Comparison of ENCODE assay signal across 13 cellular contexts in the genomic region with DNA sequence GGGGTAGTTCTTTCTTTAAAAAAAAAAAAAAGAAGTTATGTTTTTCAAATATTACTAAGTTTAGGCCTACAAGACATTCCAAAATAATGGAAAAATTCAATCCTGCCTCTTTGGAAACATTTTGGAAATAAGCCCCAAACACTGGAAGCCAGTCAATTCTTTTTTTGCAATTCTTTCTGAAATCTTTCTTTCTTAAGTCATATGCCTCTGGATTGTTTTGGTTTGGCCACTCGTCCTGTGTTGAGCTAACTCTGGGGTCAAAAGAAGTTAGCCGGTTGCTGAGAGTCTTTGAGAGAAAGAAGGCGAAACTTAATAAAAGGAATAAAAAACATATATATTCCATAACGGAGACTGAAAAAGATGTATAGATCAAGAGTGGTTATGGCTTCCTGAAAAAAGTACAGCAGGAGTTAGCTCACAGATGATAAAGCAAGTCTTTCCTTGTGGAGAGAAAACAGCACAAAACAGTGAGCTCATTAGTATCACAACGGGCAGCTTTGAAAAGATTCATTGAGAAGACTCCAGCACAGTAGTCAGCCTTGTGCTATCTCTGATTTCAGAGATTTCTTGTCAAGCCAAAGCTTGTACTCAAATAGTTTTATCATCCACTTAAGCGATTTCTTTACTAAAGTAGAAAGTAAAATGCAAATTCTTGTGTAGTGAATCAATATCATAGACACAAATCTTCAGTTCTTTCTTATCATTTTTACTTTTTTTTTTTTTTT.
DNase-seq lines count a peak whose midpoint lies in the region; ATAC-seq lines count a peak whose summit lies in the region.
"Had no signal": no experiment of that assay in that cellular context is flagged by ENCODE, and none has a peak within 500 bp of the region (broad histone marks: within the 10 kb centered on the region; RNA-seq: fewer than 3 reads in every experiment).

No MANE protein-coding gene starts in this region.

- H3K27ac ChIP-seq in temporal lobe (ENCODE audit: low read depth, low read length) = peak overlapping the region; percentile 23
- H3K27ac ChIP-seq: parathyroid adenoma had no signal

- DNase-seq in SK-MEL-5 (ENCODE audit: low read depth, low spot score) (peak; percentile 77), fibroblast of gingiva (ENCODE audit: low read depth) (peak; percentile 55), medulla oblongata (ENCODE audit: extremely low spot score) (peak; percentile 72), NCI-H187 (lab: John Stamatoyannopoulos, UW) (no peak), posterior cingulate gyrus (no peak)
- no peak for DNase-seq in activated T-helper 1 cell treated with anti-CD3 and anti-CD28 coated beads, Interleukin-12 subunit alpha, Interleukin-12 subunit beta, Interleukin-2, Interleukin-4 antibody, amounts not matched to agents 30 ng/mL and 10 ng/mL and 1 ng/mL, durations not matched to agents 14 hours and 24 hours and 36 hours (ENCODE audit: low spot score)
- DNase-seq: activated T-cell treated with anti-CD3 and anti-CD28 coated beads, Interleukin-2, amount 50 U/mL, for 4 hours; dermis blood vessel endothelial cell; NCI-H2029 treated with DMSO at 0.1 percent for 48 hours; OCI-M1 had no signal

- in situ Hi-C loops in SK-MEL-5 (cut with HindIII; ENCODE audit: low pct_unique_long_range_greater_than_20kb, low sequenced_read_pairs) = no loop called here

- no peak overlapping the region for H3K27ac Mint-ChIP-seq in activated T-helper 1 cell treated with anti-CD3 and anti-CD28 coated beads, Interleukin-12 subunit alpha, Interleukin-12 subunit beta, Interleukin-2, Interleukin-4 antibody, amounts not matched to agents 30 ng/mL and 10 ng/mL and 1 ng/mL, durations not matched to agents 14 hours and 24 hours and 36 hours

- no peaks in the 10 kb centered on the region for H3K27me3 Mint-ChIP-seq in activated T-helper 1 cell treated with anti-CD3 and anti-CD28 coated beads, Interleukin-12 subunit alpha, Interleukin-12 subunit beta, Interleukin-2, Interleukin-4 antibody, amounts not matched to agents 30 ng/mL and 10 ng/mL and 1 ng/mL, durations not matched to agents 14 hours and 24 hours and 36 hours (ENCODE audit: insufficient read depth)

- intact Hi-C loops in activated T-helper 1 cell treated with anti-CD3 and anti-CD28 coated beads, Interleukin-12 subunit alpha, Interleukin-12 subunit beta, Interleukin-2, Interleukin-4 antibody, amounts not matched to agents 30 ng/mL and 10 ng/mL and 1 ng/mL, durations not matched to agents 14 hours and 24 hours and 36 hours (cut with micrococcal nuclease) = no loop called here
- intact Hi-C loops in posterior cingulate gyrus (cut with DNase I) = no loop called here

- no peaks in the 10 kb centered on the region for H3K36me3 Mint-ChIP-seq in activated T-helper 1 cell treated with anti-CD3 and anti-CD28 coated beads, Interleukin-12 subunit alpha, Interleukin-12 subunit beta, Interleukin-2, Interleukin-4 antibody, amounts not matched to agents 30 ng/mL and 10 ng/mL and 1 ng/mL, durations not matched to agents 14 hours and 24 hours and 36 hours (ENCODE audit: low read depth)

- H3K4me1 Mint-ChIP-seq in activated T-helper 1 cell treated with anti-CD3 and anti-CD28 coated beads, Interleukin-12 subunit alpha, Interleukin-12 subunit beta, Interleukin-2, Interleukin-4 antibody, amounts not matched to agents 30 ng/mL and 10 ng/mL and 1 ng/mL, durations not matched to agents 14 hours and 24 hours and 36 hours (ENCODE audit: low read depth) = no peaks in the 10 kb centered on the region

- no peak overlapping the region for H3K4me3 Mint-ChIP-seq in activated T-helper 1 cell treated with anti-CD3 and anti-CD28 coated beads, Interleukin-12 subunit alpha, Interleukin-12 subunit beta, Interleukin-2, Interleukin-4 antibody, amounts not matched to agents 30 ng/mL and 10 ng/mL and 1 ng/mL, durations not matched to agents 14 hours and 24 hours and 36 hours
- H3K4me3 Mint-ChIP-seq: activated T-cell treated with anti-CD3 and anti-CD28 coated beads, Interleukin-2, amount 50 U/mL, for 4 hours had no signal

- ATAC-seq in HG03432 (IDR thresholded peaks at IDR 0.05; ENCODE audit: unreplicated experiment) = no peak
- ATAC-seq: activated T-cell treated with anti-CD3 and anti-CD28 coated beads, Interleukin-2, amount 50 U/mL, for 4 hours had no signal

- no peaks in the 10 kb centered on the region for H3K9me3 Mint-ChIP-seq in activated T-helper 1 cell treated with anti-CD3 and anti-CD28 coated beads, Interleukin-12 subunit alpha, Interleukin-12 subunit beta, Interleukin-2, Interleukin-4 antibody, amounts not matched to agents 30 ng/mL and 10 ng/mL and 1 ng/mL, durations not matched to agents 14 hours and 24 hours and 36 hours
- H3K9me3 Mint-ChIP-seq: activated T-cell treated with anti-CD3 and anti-CD28 coated beads, Interleukin-2, amount 50 U/mL, for 4 hours had no signal

Comparison
In these comparisons a context has a peak if more than half of its experiments do, and no peak if none do; other contexts are left out.
1. DNase-seq: peak in SK-MEL-5 (single experiment), fibroblast of gingiva (single experiment) and medulla oblongata (single experiment); none in activated T-helper 1 cell treated with anti-CD3 and anti-CD28 coated beads, Interleukin-12 subunit alpha, Interleukin-12 subunit beta, Interleukin-2, Interleukin-4 antibody, amounts not matched to agents 30 ng/mL and 10 ng/mL and 1 ng/mL, durations not matched to agents 14 hours and 24 hours and 36 hours (single experiment), NCI-H187 (0 of 2) and posterior cingulate gyrus (0 of 10).